4 cellular contexts compared by ENCODE assay signal in the genomic region with DNA sequence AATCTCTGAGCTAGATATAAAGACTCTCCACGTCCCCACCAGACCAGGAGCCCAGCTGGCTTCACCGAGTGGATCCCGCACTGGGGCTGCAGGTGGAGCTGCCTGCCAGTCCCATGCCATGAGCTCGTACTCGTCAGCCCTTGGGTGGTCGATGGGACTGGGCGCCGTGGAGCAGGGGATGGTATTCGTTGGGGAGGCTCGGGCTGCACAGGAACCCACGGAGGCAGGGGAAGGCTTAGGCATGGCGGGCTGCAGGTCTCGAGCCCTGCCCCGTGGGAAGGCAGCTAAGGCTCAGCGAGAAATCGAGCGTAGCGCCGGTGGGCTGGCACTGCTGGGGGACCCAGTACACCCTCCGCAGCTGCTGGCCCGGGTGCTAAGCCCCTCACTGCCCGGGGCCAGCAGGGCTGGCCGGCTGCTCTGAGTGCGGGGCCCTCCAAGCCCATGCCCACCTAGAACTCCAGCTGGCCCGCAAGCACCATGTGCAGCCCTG. TPM values are rescaled to one million over a fixed set of nuclear protein-coding genes. Genes with fewer than 3 reads are reported as not detected.
"Had no signal": no experiment of that assay in that cellular context is flagged by ENCODE, and none has a peak within 500 bp of the region (broad histone marks: within the 10 kb centered on the region; RNA-seq: fewer than 3 reads in every experiment).

No MANE protein-coding gene starts in this region.

RNA-seq across cellular contexts. Expression of a gene that starts 40.7 kb away (rescaled TPM):
- total RNA-seq: thoracic aorta, upper lobe of right lung, ureter, vagina had no signal
